ENCODE assay signal across 27 cellular contexts in genomic region chr10:8071006-8071405, GRCh38. TPM values are rescaled to one million over a fixed set of nuclear protein-coding genes. Genes with fewer than 3 reads are reported as not detected.
DNase-seq lines count a peak whose midpoint lies in the region; ATAC-seq, FAIRE-seq and TF ChIP-seq lines count a peak whose summit lies in the region.
"Had no signal": no experiment of that assay in that cellular context is flagged by ENCODE, and none has a peak within 500 bp of the region (broad histone marks: within the 10 kb centered on the region; RNA-seq: fewer than 3 reads in every experiment).

No MANE protein-coding gene starts in this region.

- H3K9me3 Mint-ChIP-seq in activated T-helper 1 cell treated with anti-CD3 and anti-CD28 coated beads, Interleukin-12 subunit alpha, Interleukin-12 subunit beta, Interleukin-2, Interleukin-4 antibody, amounts not matched to agents 30 ng/mL and 10 ng/mL and 1 ng/mL, durations not matched to agents 14 hours and 24 hours and 36 hours, result no peaks in the 10 kb centered on the region

- no peak for DNase-seq in activated CD4-positive, CD25-positive, alpha-beta regulatory T cell (lab: John Stamatoyannopoulos, UW)
- DNase-seq in EH (ENCODE audit: low read depth) (peak; percentile 21), keratinocyte (ENCODE audit: low read depth, low spot score) (no peak), KBM-7 (no peak), hepatic stellate cell (ENCODE audit: low spot score) (no peak)
- no peak for DNase-seq in activated T-helper 1 cell treated with anti-CD3 and anti-CD28 coated beads, Interleukin-12 subunit alpha, Interleukin-12 subunit beta, Interleukin-2, Interleukin-4 antibody, amounts not matched to agents 30 ng/mL and 10 ng/mL and 1 ng/mL, durations not matched to agents 14 hours and 24 hours and 36 hours (ENCODE audit: low spot score)
- DNase-seq: activated naive CD4-positive, alpha-beta T cell treated with Interleukin-2 at 50 U/mL for 16 hours; DMS79 treated with DMSO at 0.1 percent for 48 hours; erythroblast; HCEC 1CT; hippocampal formation; islet precursor cell; NCI-H146; NCI-H2171 treated with DMSO at 0.1 percent for 48 hours; NCI-H524 treated with DMSO at 0.1 percent for 48 hours; occipital lobe; stimulated activated CD4-positive, alpha-beta T cell treated with anti-CD3 and anti-CD28 coated beads, Interleukin-4, amount 100 ng/mL, for 1 hour; stomach; T1000 had no signal

- dilution Hi-C loops in keratinocyte (cut with MboI; ENCODE audit: extremely low pct_ligation_motif_present, low sequenced_read_pairs), result no loop called here

- H3K27me3 ChIP-seq in keratinocyte (ENCODE audit: control insufficient read depth, extremely low read depth, insufficient read depth, low read length), result no peaks in the 10 kb centered on the region

- H3K4me1 Mint-ChIP-seq in activated T-helper 1 cell treated with anti-CD3 and anti-CD28 coated beads, Interleukin-12 subunit alpha, Interleukin-12 subunit beta, Interleukin-2, Interleukin-4 antibody, amounts not matched to agents 30 ng/mL and 10 ng/mL and 1 ng/mL, durations not matched to agents 14 hours and 24 hours and 36 hours (ENCODE audit: low read depth), result peaks cover 87% of the 10 kb centered on the region

- peaks cover 29% of the 10 kb centered on the region for H3K79me2 ChIP-seq in keratinocyte (ENCODE audit: control insufficient read depth, insufficient read depth, low read length)

- no peak for TF ChIP-seq CTCF in keratinocyte (optimal IDR thresholded peaks at IDR 0.05 in 1 of 3, IDR thresholded peaks at IDR 0.05 in 1 of 3, conservative IDR thresholded peaks at IDR 0.05 in 1 of 3; ENCODE audit: extremely low read depth in 1 of 3, insufficient read depth in 2 of 3, low read length in 3 of 3)

- FAIRE-seq in keratinocyte (lab: Jason Lieb, UNC), result peak; percentile 43
- FAIRE-seq: frontal cortex, GM12892, K562 had no signal

- ATAC-seq in activated CD4-positive, CD25-positive, alpha-beta regulatory T cell treated with anti-CD3 and anti-CD28 coated beads, Interleukin-2, amount 50 U/mL, for 24 hours, result peak; percentile 50 to 51
- ATAC-seq in HG02973 (IDR thresholded peaks at IDR 0.05; ENCODE audit: unreplicated experiment), result no peak
- ATAC-seq: K562 had no signal

- peak overlapping the region in 1 of 3 experiments; percentile 47 for H3K4me3 ChIP-seq in keratinocyte (ENCODE audit: control insufficient read depth in 2 of 3, extremely low read depth in 1 of 3, insufficient read depth in 2 of 3, low read depth in 1 of 3, low read length in 3 of 3)
- H3K4me3 ChIP-seq: K562, lung, stomach had no signal

- no peaks in the 10 kb centered on the region for H4K20me1 ChIP-seq in keratinocyte (ENCODE audit: control insufficient read depth, extremely low read depth, insufficient read depth, low read length)

- no peak overlapping the region for H2AFZ ChIP-seq in keratinocyte (ENCODE audit: control insufficient read depth, low read length)

- peak overlapping the region; percentile 61 for H3K4me3 Mint-ChIP-seq in activated T-helper 1 cell treated with anti-CD3 and anti-CD28 coated beads, Interleukin-12 subunit alpha, Interleukin-12 subunit beta, Interleukin-2, Interleukin-4 antibody, amounts not matched to agents 30 ng/mL and 10 ng/mL and 1 ng/mL, durations not matched to agents 14 hours and 24 hours and 36 hours

- peak overlapping the region; percentile 90 for H3K4me2 ChIP-seq in keratinocyte (ENCODE audit: control insufficient read depth, extremely low read depth, insufficient read depth, low read depth, low read length)

- intact Hi-C loops in activated T-helper 1 cell treated with anti-CD3 and anti-CD28 coated beads, Interleukin-12 subunit alpha, Interleukin-12 subunit beta, Interleukin-2, Interleukin-4 antibody, amounts not matched to agents 30 ng/mL and 10 ng/mL and 1 ng/mL, durations not matched to agents 14 hours and 24 hours and 36 hours (cut with micrococcal nuclease), result loop anchor here (2.0 kb wide), 1 partner anchor 14 kb away; no protein-coding TSS in a partner anchor

- H3K36me3 Mint-ChIP-seq in activated T-helper 1 cell treated with anti-CD3 and anti-CD28 coated beads, Interleukin-12 subunit alpha, Interleukin-12 subunit beta, Interleukin-2, Interleukin-4 antibody, amounts not matched to agents 30 ng/mL and 10 ng/mL and 1 ng/mL, durations not matched to agents 14 hours and 24 hours and 36 hours (ENCODE audit: low read depth), result peaks cover 80% of the 10 kb centered on the region

- peak overlapping the region; percentile 73 for H3K9ac ChIP-seq in keratinocyte (ENCODE audit: control insufficient read depth, extremely low read depth, insufficient read depth, low read length)

- H3K27ac Mint-ChIP-seq in activated T-helper 1 cell treated with anti-CD3 and anti-CD28 coated beads, Interleukin-12 subunit alpha, Interleukin-12 subunit beta, Interleukin-2, Interleukin-4 antibody, amounts not matched to agents 30 ng/mL and 10 ng/mL and 1 ng/mL, durations not matched to agents 14 hours and 24 hours and 36 hours, result peak overlapping the region; percentile 79

- peak overlapping the region; percentile 92 for H3K27ac ChIP-seq in keratinocyte (ENCODE audit: control insufficient read depth, insufficient read depth, low read length)
- H3K27ac ChIP-seq: 22Rv1, RWPE1, stomach had no signal

- no peaks in the 10 kb centered on the region for H3K9me3 ChIP-seq in keratinocyte (ENCODE audit: control insufficient read depth, low read depth, low read length)
- H3K9me3 ChIP-seq: stomach had no signal

- in situ Hi-C loops in KBM-7 (cut with MboI; ENCODE audit: low pct_unique_long_range_greater_than_20kb, low sequenced_read_pairs), result no loop called here

- peaks cover 2% of the 10 kb centered on the region for H3K9me1 ChIP-seq in keratinocyte (ENCODE audit: control insufficient read depth, extremely low read depth, insufficient read depth, low read length)

- H3K36me3 ChIP-seq in keratinocyte (ENCODE audit: control insufficient read depth in 2 of 2, extremely low read depth in 1 of 2, insufficient read depth in 2 of 2, low read length in 2 of 2), result peaks cover 30 to 38% of the 10 kb centered on the region in 2 experiments
- H3K36me3 ChIP-seq: stomach had no signal

- H3K27me3 Mint-ChIP-seq in activated T-helper 1 cell treated with anti-CD3 and anti-CD28 coated beads, Interleukin-12 subunit alpha, Interleukin-12 subunit beta, Interleukin-2, Interleukin-4 antibody, amounts not matched to agents 30 ng/mL and 10 ng/mL and 1 ng/mL, durations not matched to agents 14 hours and 24 hours and 36 hours (ENCODE audit: insufficient read depth), result no peaks in the 10 kb centered on the region

- H3K4me1 ChIP-seq in keratinocyte (ENCODE audit: control insufficient read depth, extremely low read depth, insufficient read depth, low read length), result peaks cover 36% of the 10 kb centered on the region
- H3K4me1 ChIP-seq: stomach had no signal

RNA-seq across cellular contexts. Expression of gene GATA3, which starts 16.5 kb away (rescaled TPM):
- 79.5 TPM in 2 replicates for total RNA-seq in activated T-helper 1 cell treated with anti-CD3 and anti-CD28 coated beads, Interleukin-12 subunit alpha, Interleukin-12 subunit beta, Interleukin-2, Interleukin-4 antibody, amounts not matched to agents 30 ng/mL and 10 ng/mL and 1 ng/mL, durations not matched to agents 14 hours and 24 hours and 36 hours
- 1.7 to 7.7 TPM (median 4.0 TPM) in 3 replicates for polyA plus RNA-seq in keratinocyte
- 13.3 TPM for polyA plus RNA-seq in keratinocyte (2011; ENCODE audit: low read depth)
- polyA plus RNA-seq in keratinocyte (2011; cell fraction: cytosol; rRNA removed), result 4.7 and 5.3 TPM in 2 replicates
- 15.8 and 15.9 TPM in 2 replicates for polyA plus RNA-seq in keratinocyte (2011; cell fraction: nucleus; rRNA removed)
- 20.8 and 33.0 TPM in 2 replicates for polyA plus RNA-seq in keratinocyte (2012; ENCODE audit: low replicate concordance)
- 1.0 to 7.4 TPM (median 1.9 TPM) in 3 replicates for polyA minus RNA-seq in keratinocyte
- 4.4 TPM for polyA minus RNA-seq in keratinocyte (2011; cell fraction: cytosol; rRNA and poly(A)+ RNA removed)
- 5.5 and 5.8 TPM in 2 replicates for polyA minus RNA-seq in keratinocyte (2011; cell fraction: nucleus; rRNA and poly(A)+ RNA removed)
- total RNA-seq: frontal cortex, occipital lobe had no signal
